Comparison of ENCODE assay signal across 8 cellular contexts in the genomic region with DNA sequence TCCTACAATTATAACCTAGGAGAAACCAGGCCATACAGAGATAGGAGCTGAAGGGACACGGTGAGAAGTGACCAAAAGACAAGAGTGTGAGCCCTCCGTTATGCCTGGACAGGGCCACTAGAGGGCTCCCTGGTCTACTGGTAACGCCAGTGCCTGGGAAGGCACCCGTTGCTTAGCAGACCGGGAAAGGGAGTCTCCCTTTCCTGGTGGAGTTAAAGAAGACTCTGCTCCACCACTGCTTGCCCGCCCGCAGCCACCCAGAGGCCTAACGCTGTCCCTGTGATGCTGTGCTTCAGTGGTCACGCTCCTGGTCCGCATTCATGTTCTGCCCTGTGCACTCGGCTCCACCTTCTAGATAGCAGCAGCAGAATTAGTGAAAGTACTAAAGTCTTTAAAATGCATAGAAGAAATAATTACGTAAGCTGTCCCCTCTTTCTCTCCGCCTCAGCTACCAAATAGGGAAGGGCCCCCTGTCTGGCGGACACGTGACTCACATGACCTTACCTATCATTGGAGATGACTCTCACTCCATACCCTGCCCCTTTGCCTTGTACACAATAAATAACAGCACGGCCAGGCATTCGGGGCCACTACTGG. TPM values are rescaled to one million over a fixed set of nuclear protein-coding genes. Genes with fewer than 3 reads are reported as not detected.
DNase-seq lines count a peak whose midpoint lies in the region; ATAC-seq and TF ChIP-seq lines count a peak whose summit lies in the region.

No MANE protein-coding gene starts in this region.

- intact Hi-C loops in ascending aorta (cut with DNase I), result no loop called here

- ATAC-seq in T-helper 17 cell, result peak; percentile 80
- ATAC-seq in GM18858 (IDR thresholded peaks at IDR 0.05; ENCODE audit: unreplicated experiment), result no peak

- H3K36me3 Mint-ChIP-seq in T-helper 17 cell (ENCODE audit: low read depth), result no peaks in the 10 kb centered on the region

- peak overlapping the region; percentile 86 for H3K4me3 Mint-ChIP-seq in T-helper 17 cell

- TF ChIP-seq CTCF in GM20000 (IDR thresholded peaks at IDR 0.05; ENCODE audit: extremely low read depth, missing control alignments) (peak; percentile 76), ascending aorta (IDR thresholded peaks at IDR 0.05) (peak; percentile 68 to 90 (median 87))

- H3K36me3 ChIP-seq in ascending aorta (no peaks in the 10 kb centered on the region), rectal smooth muscle tissue (ENCODE audit: control insufficient read depth, insufficient read depth, low read length) (no peaks in the 10 kb centered on the region)

- peaks cover 14% of the 10 kb centered on the region for H3K27me3 Mint-ChIP-seq in T-helper 17 cell

- H3K4me1 ChIP-seq in ascending aorta, result no peaks in the 10 kb centered on the region
- no peaks in the 10 kb centered on the region for H3K4me1 ChIP-seq in rectal smooth muscle tissue (ENCODE audit: control insufficient read depth, insufficient read depth, low read length)

- peaks cover 8% of the 10 kb centered on the region for H3K4me1 Mint-ChIP-seq in T-helper 17 cell

- H3K9me3 ChIP-seq in T-helper 17 cell (ENCODE audit: control insufficient read depth, low read length, poor library complexity, severe bottlenecking) (no peaks in the 10 kb centered on the region), ascending aorta (no peaks in the 10 kb centered on the region)

- peak; percentile 93 for DNase-seq in Ammon's horn (ENCODE audit: low spot score)
- DNase-seq in GM20000 (ENCODE audit: low spot score), result peak; percentile 70
- DNase-seq in NCI-H146 (lab: John Stamatoyannopoulos, UW), result peak; percentile 86
- DNase-seq in T-helper 17 cell, result peak; percentile 36 to 43 (median 41)
- peak; percentile 25 to 89 for DNase-seq in ascending aorta (ENCODE audit: low spot score in 2 of 2)
- peak; percentile 77 for DNase-seq in hepatic stellate cell (ENCODE audit: low spot score)

- no peak overlapping the region for H3K27ac ChIP-seq in ascending aorta
- no peak overlapping the region for H3K27ac ChIP-seq in rectal smooth muscle tissue (ENCODE audit: low read depth, low read length)

- H3K27ac Mint-ChIP-seq in T-helper 17 cell, result peak overlapping the region; percentile 79

- no peak overlapping the region for H3K9ac ChIP-seq in rectal smooth muscle tissue (ENCODE audit: low read length)

- H3K27me3 ChIP-seq in ascending aorta, result no peaks in the 10 kb centered on the region
- H3K27me3 ChIP-seq in rectal smooth muscle tissue (ENCODE audit: control insufficient read depth, insufficient read depth, low read length), result no peaks in the 10 kb centered on the region

- peak overlapping the region; percentile 23 to 59 for H3K4me3 ChIP-seq in ascending aorta
- peak overlapping the region; percentile 49 for H3K4me3 ChIP-seq in rectal smooth muscle tissue (ENCODE audit: low read length)

RNA-seq across cellular contexts. Expression of a gene that starts 32.5 kb away (rescaled TPM):
- total RNA-seq in T-helper 17 cell (10 to 100 TPM; 38.3 to 38.4 TPM), ascending aorta (105 TPM)

RNA-seq across cellular contexts. Expression of a gene that starts 34.8 kb away (rescaled TPM):
- total RNA-seq in T-helper 17 cell, result under 1 TPM; 0.17 to 0.18 TPM
- total RNA-seq in ascending aorta, result not detected

Comparison
In these comparisons a context has a peak if more than half of its experiments do, and no peak if none do; other contexts are left out.
1. DNase-seq: peak in every context shown above with its lines; median percentile 93 in Ammon's horn; 86 in NCI-H146; 77 in hepatic stellate cell; 70 in GM20000; 57 in ascending aorta; 41 in T-helper 17 cell.